ENCODE assay signal across 10 cellular contexts in genomic region chr3:37957185-37957936, GRCh38. TPM values are rescaled to one million over a fixed set of nuclear protein-coding genes. Genes with fewer than 3 reads are reported as not detected.
A peak's percentile ranks its signal among the peaks of the same experiment; 100 is the strongest.
DNase-seq lines count a peak whose midpoint lies in the region; ATAC-seq and TF ChIP-seq lines count a peak whose summit lies in the region.
"Had no signal": no experiment of that assay in that cellular context is flagged by ENCODE, and none has a peak within 500 bp of the region (broad histone marks: within the 10 kb centered on the region; RNA-seq: fewer than 3 reads in every experiment).

No MANE protein-coding gene starts in this region.

- peaks cover 1 to 7% of the 10 kb centered on the region in 2 donors for H3K36me3 ChIP-seq in stomach smooth muscle (ENCODE audit: control insufficient read depth in 2 of 2, insufficient read depth in 2 of 2, low read length in 2 of 2)

- no peak for DNase-seq in activated CD8-positive, alpha-beta T cell treated with anti-CD3 and anti-CD28 coated beads for 36 hours
- DNase-seq in right cardiac atrium (no peak), NCI-H2227 (lab: John Stamatoyannopoulos, UW; ENCODE audit: unreplicated experiment) (no peak), kidney glomerular epithelial cell (lab: John Stamatoyannopoulos, UW) (no peak), NCI-H446 (lab: John Stamatoyannopoulos, UW) (no peak)
- DNase-seq: stimulated activated CD4-positive, alpha-beta T cell treated with anti-CD3 and anti-CD28 coated beads, Interleukin-4, amount 100 ng/mL, for 1 hour had no signal

- H3K27ac ChIP-seq in right cardiac atrium (ENCODE audit: low read length) (peak overlapping the region; percentile 50), stomach smooth muscle (ENCODE audit: low read length) (peak overlapping the region; percentile 80)

- CTCF ChIA-PET in activated CD8-positive, alpha-beta T cell treated with anti-CD3 and anti-CD28 coated beads for 36 hours (lab: Charles Lee) = interaction anchor here (0.6 to 10.8 kb wide), 3 partner anchors 10 to 154 kb away, joined by 3 to 65 read pairs (median 48); no protein-coding TSS in a partner anchor

- H3K9me3 ChIP-seq in right cardiac atrium (ENCODE audit: control insufficient read depth, low read length) (no peaks in the 10 kb centered on the region), stomach smooth muscle (ENCODE audit: control insufficient read depth in 2 of 2, low read length in 2 of 2) (no peaks in the 10 kb centered on the region)

- no peaks in the 10 kb centered on the region for H3K27me3 Mint-ChIP-seq in activated CD8-positive, alpha-beta T cell treated with anti-CD3 and anti-CD28 coated beads for 36 hours

- intact Hi-C loops in activated CD8-positive, alpha-beta T cell treated with anti-CD3 and anti-CD28 coated beads for 36 hours (cut with micrococcal nuclease) = no loop called here
- intact Hi-C loops in right cardiac atrium (cut with DNase I) = no loop called here

- H3K4me1 ChIP-seq in right cardiac atrium (ENCODE audit: control insufficient read depth, insufficient read depth, low read length) (peaks cover 7% of the 10 kb centered on the region), stomach smooth muscle (ENCODE audit: control insufficient read depth, insufficient read depth, low read length) (peaks cover 26% of the 10 kb centered on the region)

- H3K4me3 ChIP-seq in right cardiac atrium (ENCODE audit: low read length) = no peak overlapping the region
- H3K4me3 ChIP-seq in stomach smooth muscle (ENCODE audit: low read length in 2 of 2) = no peak overlapping the region
- H3K4me3 ChIP-seq: lung had no signal

- H3K4me1 Mint-ChIP-seq in activated CD8-positive, alpha-beta T cell treated with anti-CD3 and anti-CD28 coated beads for 36 hours (ENCODE audit: low read depth) = peaks cover 19% of the 10 kb centered on the region

- no peak overlapping the region for H3K4me3 Mint-ChIP-seq in activated CD8-positive, alpha-beta T cell treated with anti-CD3 and anti-CD28 coated beads for 36 hours

- H3K9ac ChIP-seq in stomach smooth muscle (ENCODE audit: low read length in 2 of 2) = no peak overlapping the region

- no peak for TF ChIP-seq CTCF in activated CD8-positive, alpha-beta T cell treated with anti-CD3 and anti-CD28 coated beads for 36 hours (IDR thresholded peaks at IDR 0.05)

- H3K9me3 Mint-ChIP-seq in activated CD8-positive, alpha-beta T cell treated with anti-CD3 and anti-CD28 coated beads for 36 hours = peaks cover 4% of the 10 kb centered on the region

- POLR2A ChIA-PET in activated CD8-positive, alpha-beta T cell treated with anti-CD3 and anti-CD28 coated beads for 36 hours (lab: Charles Lee) = interaction anchor here (1.6 kb wide), 1 partner anchor 12 kb away, joined by 3 read pairs; no protein-coding TSS in a partner anchor

- H3K27ac Mint-ChIP-seq in activated CD8-positive, alpha-beta T cell treated with anti-CD3 and anti-CD28 coated beads for 36 hours = peak overlapping the region; percentile 82

- H3K36me3 Mint-ChIP-seq in activated CD8-positive, alpha-beta T cell treated with anti-CD3 and anti-CD28 coated beads for 36 hours (ENCODE audit: low read depth) = no peaks in the 10 kb centered on the region

- no peaks in the 10 kb centered on the region for H3K27me3 ChIP-seq in right cardiac atrium (ENCODE audit: control insufficient read depth, insufficient read depth)
- H3K27me3 ChIP-seq in stomach smooth muscle (ENCODE audit: control insufficient read depth in 1 of 2, insufficient read depth in 2 of 2, low read length in 2 of 2) = no peaks in the 10 kb centered on the region

- 65% methylated on average over 8 of the region's 8 CpGs for WGBS in right cardiac atrium

- ATAC-seq in GM21737 (IDR thresholded peaks at IDR 0.05; ENCODE audit: unreplicated experiment) (peak; percentile 55), right cardiac atrium (peak; percentile 55 to 58), GM21423 (IDR thresholded peaks at IDR 0.05; ENCODE audit: unreplicated experiment) (no peak)
- ATAC-seq in activated CD8-positive, alpha-beta T cell treated with anti-CD3 and anti-CD28 coated beads for 36 hours = no peak

RNA-seq across cellular contexts. Expression of gene VILL, which starts 33.2 kb away (rescaled TPM):
- total RNA-seq in activated CD8-positive, alpha-beta T cell treated with anti-CD3 and anti-CD28 coated beads for 36 hours = 10 to 100 TPM; 11.4 to 11.7 TPM
- 1 to 10 TPM; 4.0 to 9.7 (median 8.8) TPM for total RNA-seq in right cardiac atrium
- 5.4 TPM for polyA plus RNA-seq in right cardiac atrium

Comparison
In these comparisons a context has a peak if more than half of its experiments do, and no peak if none do; other contexts are left out.
1. ATAC-seq: peak in GM21737 (single experiment) and right cardiac atrium (2 of 2); none in activated CD8-positive, alpha-beta T cell treated with anti-CD3 and anti-CD28 coated beads for 36 hours (single experiment) and GM21423 (single experiment).